Comparison of ENCODE assay signal across 8 cellular contexts in the genomic region with DNA sequence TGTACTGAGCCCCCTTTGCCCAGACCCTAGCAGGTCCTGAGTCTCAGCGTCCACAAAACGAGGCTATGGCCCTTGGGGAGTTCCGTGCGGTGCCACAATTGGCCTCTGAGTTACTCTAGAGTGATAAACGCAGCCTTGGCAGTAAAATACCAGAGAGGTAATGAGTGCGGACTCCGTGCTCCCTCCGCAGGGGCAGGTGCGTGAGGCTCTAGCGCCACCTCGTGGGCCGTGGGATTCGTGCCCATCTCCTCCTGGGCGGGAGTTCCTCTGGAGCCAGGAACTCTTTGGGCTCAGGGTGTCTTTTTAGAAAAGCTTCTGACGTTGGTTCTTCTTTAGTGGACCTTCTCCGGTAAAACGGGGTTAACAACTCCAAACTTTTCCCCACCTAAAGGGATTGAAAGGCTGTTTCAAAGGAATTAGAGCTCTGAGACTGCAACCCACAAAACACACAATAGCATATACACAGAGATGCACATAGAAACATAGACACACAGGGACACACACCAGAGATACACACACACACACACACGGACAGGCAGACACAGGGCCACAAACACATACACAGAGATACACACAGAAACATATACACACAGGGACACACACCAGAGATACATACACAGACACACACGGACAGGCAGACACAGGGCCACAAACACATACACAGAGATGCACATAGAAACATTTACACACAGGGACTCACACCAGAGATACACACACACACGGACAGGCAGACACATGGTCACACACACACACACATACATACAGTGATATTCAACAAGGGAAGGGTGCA.
A peak's percentile ranks its signal among the peaks of the same experiment; 100 is the strongest.
DNase-seq lines count a peak whose midpoint lies in the region; ATAC-seq and TF ChIP-seq lines count a peak whose summit lies in the region.

No MANE protein-coding gene starts in this region.

- in situ Hi-C loops in G401 (cut with HindIII; ENCODE audit: low sequenced_read_pairs), result no loop called here

- no peak overlapping the region for H3K27ac ChIP-seq in dorsolateral prefrontal cortex

- TF ChIP-seq POLR2A in GM18505 (IDR thresholded peaks at IDR 0.05; ENCODE audit: borderline replicate concordance, extremely low read depth, insufficient read depth, insufficient read length), result no peak

- H3K27me3 ChIP-seq in dorsolateral prefrontal cortex, result peaks cover 0 to 12% (median 0%) of the 10 kb centered on the region in 45 donors

- peak overlapping the region in 1 of 59 donors; percentile 18 for H3K4me3 ChIP-seq in dorsolateral prefrontal cortex

- ATAC-seq in HG03159 (IDR thresholded peaks at IDR 0.05; ENCODE audit: unreplicated experiment), result peak; percentile 58
- no peak for ATAC-seq in GM18505 (IDR thresholded peaks at IDR 0.05; ENCODE audit: unreplicated experiment)

- peak; percentile 51 for DNase-seq in G401 (ENCODE audit: low spot score)
- DNase-seq in NCI-H69 (lab: John Stamatoyannopoulos, UW), result peak; percentile 80
- DNase-seq in activated CD4-positive, alpha-beta T cell treated with anti-CD3 and anti-CD28 coated beads, Interleukin-2, amount 50 U/mL, for 48 hours, result peak; percentile 83 to 85
- DNase-seq in dorsolateral prefrontal cortex, result peak; percentile 57 to 84 (median 75)
- peak; percentile 71 to 80 for DNase-seq in lung microvascular endothelial cell (ENCODE audit: low read depth in 2 of 2)
- DNase-seq in stimulated activated CD8-positive, alpha-beta memory T cell treated with anti-CD3 and anti-CD28 coated beads, Interleukin-15, amount 100 ng/mL, for 1 hour (ENCODE audit: low read depth), result peak; percentile 42

- intact Hi-C loops in dorsolateral prefrontal cortex (cut with DNase I), result loop anchor here (2.0 to 10.0 kb wide), 5 partner anchors 134 to 674 kb away; no protein-coding TSS in a partner anchor

- TF ChIP-seq CTCF in dorsolateral prefrontal cortex (IDR thresholded peaks at IDR 0.05 in 54 of 56, conservative IDR thresholded peaks at IDR 0.05 in 2 of 56; ENCODE audit: low read depth in 1 of 56, partially characterized antibody in 56 of 56), result peak; percentile 67 to 96 (median 90)
